In the genomic region with DNA sequence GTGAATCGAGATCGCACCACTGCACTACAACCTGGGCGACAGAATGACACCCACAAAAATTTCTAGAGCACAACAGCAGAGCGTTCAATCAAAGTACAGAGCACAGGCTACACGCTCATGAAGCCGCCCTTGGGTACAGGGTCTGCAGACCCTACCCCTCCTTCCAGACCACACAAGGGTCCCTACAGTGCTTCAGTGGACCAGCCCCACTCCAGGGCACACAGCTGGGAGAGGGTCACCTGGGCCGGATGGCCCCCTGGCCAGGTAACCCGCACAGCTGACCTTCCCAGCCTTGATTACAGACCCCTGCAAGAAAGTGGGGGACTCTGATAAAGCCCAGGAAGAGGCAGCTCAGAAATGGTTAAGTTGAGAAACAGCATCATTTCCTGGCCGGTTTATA, we compare ENCODE assay signal across 1 cellular context.
TF ChIP-seq lines count a peak whose summit lies in the region.

No MANE protein-coding gene starts in this region.

TF ChIP-seq in H1, 55 proteins besides CTCF, POLR2A, EP300 and RAD21 (continued from another document):
- no peak for TF ChIP-seq SRF (IDR thresholded peaks at IDR 0.05; ENCODE audit: low read depth, low read length)
- TF ChIP-seq CREB1 (IDR thresholded peaks at IDR 0.05), result no peak
- TF ChIP-seq JUND (IDR thresholded peaks at IDR 0.05; ENCODE audit: low read length), result no peak
- TF ChIP-seq SP4 (IDR thresholded peaks at IDR 0.05; ENCODE audit: low read length), result no peak
- no peak for TF ChIP-seq BRCA1 (IDR thresholded peaks at IDR 0.05; ENCODE audit: low read depth, low read length)
- TF ChIP-seq, protein P1, sequence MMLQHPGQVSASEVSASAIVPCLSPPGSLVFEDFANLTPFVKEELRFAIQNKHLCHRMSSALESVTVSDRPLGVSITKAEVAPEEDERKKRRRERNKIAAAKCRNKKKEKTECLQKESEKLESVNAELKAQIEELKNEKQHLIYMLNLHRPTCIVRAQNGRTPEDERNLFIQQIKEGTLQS (IDR thresholded peaks at IDR 0.05; ENCODE audit: insufficient read depth, low read depth, low read length), result no peak
TF ChIP-seq in H1: peak in this region for 0.
